2 cellular contexts compared by ENCODE assay signal in genomic region chr9:5475611-5476010, GRCh38. TPM values are rescaled to one million over a fixed set of nuclear protein-coding genes. Genes with fewer than 3 reads are reported as not detected.
"Had no signal": no experiment of that assay in that cellular context is flagged by ENCODE, and none has a peak within 500 bp of the region (broad histone marks: within the 10 kb centered on the region; RNA-seq: fewer than 3 reads in every experiment).

No MANE protein-coding gene starts in this region.

RNA-seq across cellular contexts. Expression of gene CD274, which starts 25.3 kb away (rescaled TPM):
- total RNA-seq: cardiac muscle cell had no signal
- polyA plus RNA-seq: cardiac muscle cell had no signal

RNA-seq across cellular contexts. Expression of gene PDCD1LG2, which starts 34.7 kb away (rescaled TPM):
- total RNA-seq: cardiac muscle cell had no signal
- polyA plus RNA-seq: cardiac muscle cell had no signal

RNA-seq across cellular contexts. Expression of gene PLGRKT, which starts 37.9 kb away (rescaled TPM):
- total RNA-seq: ascending aorta had no signal
